In the genomic region with DNA sequence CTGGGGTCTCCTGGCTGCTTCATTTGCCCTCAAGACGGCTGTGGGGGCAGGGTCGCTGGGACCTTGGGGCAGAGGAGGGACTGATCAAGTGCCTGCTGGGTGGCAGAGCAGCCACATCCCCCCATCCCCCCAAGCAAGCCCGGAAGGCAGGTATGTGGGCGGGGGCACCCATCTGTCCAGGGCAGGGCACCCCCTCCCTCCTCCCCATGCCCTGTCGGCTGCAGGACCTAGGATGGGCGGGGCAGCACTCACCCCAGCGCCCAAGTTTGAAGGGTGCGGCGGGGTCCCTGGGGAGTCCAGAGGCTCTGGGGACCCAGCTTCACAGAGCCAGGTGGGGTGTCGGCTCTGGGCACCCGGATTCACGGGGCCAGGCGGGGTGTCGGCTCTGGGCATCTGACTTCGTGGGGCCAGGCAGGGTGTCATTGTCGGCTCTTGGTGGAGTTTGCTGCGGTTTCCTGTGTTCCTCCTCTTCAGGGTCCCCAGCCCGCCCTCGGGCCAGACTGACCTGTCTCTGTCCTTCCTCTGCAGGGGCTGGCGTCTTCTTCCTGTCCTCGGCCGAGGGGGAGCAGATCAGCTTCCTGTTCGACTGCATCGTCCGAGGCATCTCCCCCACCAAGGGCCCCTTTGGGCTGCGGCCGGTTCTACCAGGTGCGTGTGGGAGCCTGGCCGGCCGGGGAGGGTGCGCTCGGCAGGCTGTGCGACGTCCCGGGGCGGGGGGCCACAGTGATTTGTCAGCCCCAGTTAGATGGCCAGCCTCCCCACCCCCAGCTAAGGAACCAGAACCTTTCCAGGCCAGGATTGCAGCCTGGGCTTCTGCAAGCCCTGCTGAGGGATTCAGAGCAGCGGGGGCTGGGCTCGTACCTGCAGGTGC, we compare ENCODE assay signal across 12 cellular contexts. TPM values are rescaled to one million over a fixed set of nuclear protein-coding genes. Genes with fewer than 3 reads are reported as not detected.
DNase-seq lines count a peak whose midpoint lies in the region; ATAC-seq and TF ChIP-seq lines count a peak whose summit lies in the region.
"Had no signal": no experiment of that assay in that cellular context is flagged by ENCODE, and none has a peak within 500 bp of the region (broad histone marks: within the 10 kb centered on the region; RNA-seq: fewer than 3 reads in every experiment).

No MANE protein-coding gene starts in this region.

- H3K4me1 ChIP-seq in mucosa of stomach (ENCODE audit: control insufficient read depth, insufficient read depth, low read length), result peaks cover 52% of the 10 kb centered on the region

- no peak overlapping the region for H3K27ac Mint-ChIP-seq in CD14-positive monocyte
- peak overlapping the region; percentile 93 to 96 (median 94) for H3K27ac Mint-ChIP-seq in IgD-negative memory B cell
- H3K27ac Mint-ChIP-seq in MCF 10A (ENCODE audit: low read depth, unreplicated experiment), result no peak overlapping the region
- H3K27ac Mint-ChIP-seq: activated CD4-positive, alpha-beta memory T cell treated with anti-CD3 and anti-CD28 coated beads, Interleukin-2, amount 10 ng/mL, durations not matched to agents 7 days and 5 days; CD8-positive, alpha-beta T cell had no signal

- no peak for ATAC-seq in HG03354 (IDR thresholded peaks at IDR 0.05; ENCODE audit: poor library complexity, severe bottlenecking, unreplicated experiment)
- ATAC-seq: CD8-positive, alpha-beta T cell; sciatic nerve had no signal

- CTCF ChIA-PET in MCF 10A (lab: Yijun Ruan, JAX), result interaction anchor here (0.7 to 0.8 kb wide), 3 partner anchors 298 to 1672 kb away, joined by 3 to 5 read pairs (median 4); no protein-coding TSS in a partner anchor

- H3K4me3 ChIP-seq in mucosa of stomach (ENCODE audit: low read length) (no peak overlapping the region), dorsolateral prefrontal cortex (no peak overlapping the region)

- H3K27me3 ChIP-seq in mucosa of stomach (ENCODE audit: control insufficient read depth, insufficient read depth, low read length) (peaks cover 13% of the 10 kb centered on the region), dorsolateral prefrontal cortex (peaks cover 0 to 21% (median 0%) of the 10 kb centered on the region in 45 donors)

- no peaks in the 10 kb centered on the region for H3K9me3 ChIP-seq in mucosa of stomach (ENCODE audit: control insufficient read depth, low read length)

- intact Hi-C loops in CD14-positive monocyte (cut with micrococcal nuclease) (no loop called here), MCF 10A (cut with micrococcal nuclease) (no loop called here), dorsolateral prefrontal cortex (cut with DNase I) (no loop called here)

- H3K27me3 Mint-ChIP-seq in CD14-positive monocyte (ENCODE audit: low read depth in 3 of 3) (peaks cover 50 to 86% (median 56%) of the 10 kb centered on the region in 3 donors), IgD-negative memory B cell (peaks cover 2% of the 10 kb centered on the region), MCF 10A (ENCODE audit: insufficient read depth, unreplicated experiment) (no peaks in the 10 kb centered on the region)

- H3K36me3 Mint-ChIP-seq in CD14-positive monocyte (no peaks in the 10 kb centered on the region), IgD-negative memory B cell (no peaks in the 10 kb centered on the region), MCF 10A (ENCODE audit: insufficient read depth, unreplicated experiment) (peaks cover 5% of the 10 kb centered on the region)
- H3K36me3 Mint-ChIP-seq: CD8-positive, alpha-beta T cell had no signal

- H3K4me3 Mint-ChIP-seq in CD14-positive monocyte (peak overlapping the region; percentile 67 to 85), IgD-negative memory B cell (peak overlapping the region; percentile 83 to 95 (median 92)), MCF 10A (ENCODE audit: unreplicated experiment) (peak overlapping the region; percentile 66)
- H3K4me3 Mint-ChIP-seq: activated CD4-positive, alpha-beta memory T cell treated with anti-CD3 and anti-CD28 coated beads, Interleukin-2, amount 10 ng/mL, durations not matched to agents 7 days and 5 days; CD8-positive, alpha-beta T cell had no signal

- DNase-seq in CD14-positive monocyte (ENCODE audit: low spot score), result no peak
- DNase-seq in MCF 10A (ENCODE audit: unreplicated experiment), result no peak
- no peak for DNase-seq in dorsolateral prefrontal cortex
- no peak for DNase-seq in AG08396 (ENCODE audit: low spot score)
- no peak for DNase-seq in EL
- DNase-seq: activated CD4-positive, alpha-beta memory T cell treated with anti-CD3 and anti-CD28 coated beads, Interleukin-2, amount 10 ng/mL, durations not matched to agents 7 days and 5 days; CD8-positive, alpha-beta T cell; SHP77 treated with DMSO at 0.1 percent for 48 hours had no signal

- H3K4me1 Mint-ChIP-seq in CD14-positive monocyte, result peaks cover 3% of the 10 kb centered on the region
- H3K4me1 Mint-ChIP-seq in IgD-negative memory B cell, result peaks cover 17 to 34% (median 19%) of the 10 kb centered on the region in 3 donors
- peaks cover 9% of the 10 kb centered on the region for H3K4me1 Mint-ChIP-seq in MCF 10A (ENCODE audit: insufficient read depth, unreplicated experiment)

- BruUV-seq in MCF 10A (replicated peaks; lab: Mats Ljungman, UMichigan), result no TSS peak

- H3K27ac ChIP-seq in dorsolateral prefrontal cortex, result no peak overlapping the region

- no peaks in the 10 kb centered on the region for H3K36me3 ChIP-seq in mucosa of stomach (ENCODE audit: control insufficient read depth, insufficient read depth, low read length)

- H3K9me3 Mint-ChIP-seq in CD14-positive monocyte, result peaks cover 0 to 2% (median 0%) of the 10 kb centered on the region in 7 donors
- no peaks in the 10 kb centered on the region for H3K9me3 Mint-ChIP-seq in IgD-negative memory B cell
- no peaks in the 10 kb centered on the region for H3K9me3 Mint-ChIP-seq in MCF 10A (ENCODE audit: unreplicated experiment)
- H3K9me3 Mint-ChIP-seq: activated CD4-positive, alpha-beta memory T cell treated with anti-CD3 and anti-CD28 coated beads, Interleukin-2, amount 10 ng/mL, durations not matched to agents 7 days and 5 days; CD8-positive, alpha-beta T cell had no signal

- peak overlapping the region; percentile 62 for H3K9ac ChIP-seq in mucosa of stomach (ENCODE audit: low read length)

- POLR2A ChIA-PET in MCF 10A (lab: Yijun Ruan, JAX), result interaction anchor here (0.8 to 1.7 kb wide), 2 partner anchors 50 to 99 kb away, joined by 4 to 8 read pairs; no protein-coding TSS in a partner anchor

- no peak for TF ChIP-seq CTCF in CD14-positive monocyte (IDR thresholded peaks at IDR 0.05)
- no peak for TF ChIP-seq CTCF in MCF 10A (IDR thresholded peaks at IDR 0.05; ENCODE audit: unreplicated experiment)
- TF ChIP-seq CTCF in dorsolateral prefrontal cortex (IDR thresholded peaks at IDR 0.05 in 54 of 56, conservative IDR thresholded peaks at IDR 0.05 in 2 of 56; ENCODE audit: low read depth in 1 of 56, partially characterized antibody in 56 of 56), result no peak

RNA-seq across cellular contexts. Expression of gene DOK7, which starts 22.1 kb away (rescaled TPM):
- polyA plus RNA-seq in CD14-positive monocyte (not detected), IgD-negative memory B cell (25.2 TPM)
- total RNA-seq in MCF 10A (2022) (1.1 and 5.3 TPM in 2 replicates), dorsolateral prefrontal cortex (1 to 10 TPM in 56 of 120 experiments, under 1 TPM in 61, not detected in 3; 0.22 to 5.2 (median 0.98) TPM)
- total RNA-seq: activated CD4-positive, alpha-beta memory T cell treated with anti-CD3 and anti-CD28 coated beads, Interleukin-2, amount 10 ng/mL, durations not matched to agents 7 days and 5 days; CD8-positive, alpha-beta T cell; sciatic nerve had no signal

RNA-seq across cellular contexts. Expression of gene HGFAC, which starts 43.5 kb away (rescaled TPM):
- polyA plus RNA-seq in CD14-positive monocyte (not detected), IgD-negative memory B cell (not detected)
- total RNA-seq in MCF 10A (2022) (0.28 TPM in 1 of 2 replicates, not detected in the other), dorsolateral prefrontal cortex (10 to 100 TPM in 5 of 120 experiments, 1 to 10 TPM in 109, under 1 TPM in 6; 0.33 to 18.9 (median 3.4) TPM)
- total RNA-seq: activated CD4-positive, alpha-beta memory T cell treated with anti-CD3 and anti-CD28 coated beads, Interleukin-2, amount 10 ng/mL, durations not matched to agents 7 days and 5 days; CD8-positive, alpha-beta T cell; sciatic nerve had no signal

RNA-seq across cellular contexts. Expression of gene LRPAP1, which starts 47.0 kb away (rescaled TPM):
- polyA plus RNA-seq in CD14-positive monocyte (100 to 1,000 TPM; 169 to 180 TPM), IgD-negative memory B cell (138 TPM)
- total RNA-seq in MCF 10A (2022) (93.6 and 96.2 TPM in 2 replicates), dorsolateral prefrontal cortex (100 to 1,000 TPM; 104 to 234 (median 162) TPM)

Comparison
In these comparisons a context has a peak if more than half of its experiments do, and no peak if none do; other contexts are left out.
1. H3K27ac Mint-ChIP-seq: peak in IgD-negative memory B cell (3 of 3); none in CD14-positive monocyte (0 of 7) and MCF 10A (single experiment).
2. Peak in every context shown above with its lines, with median percentiles within 50 percentile points of each other: H3K4me3 Mint-ChIP-seq.